ENCODE assay signal across 16 cellular contexts in the genomic region with DNA sequence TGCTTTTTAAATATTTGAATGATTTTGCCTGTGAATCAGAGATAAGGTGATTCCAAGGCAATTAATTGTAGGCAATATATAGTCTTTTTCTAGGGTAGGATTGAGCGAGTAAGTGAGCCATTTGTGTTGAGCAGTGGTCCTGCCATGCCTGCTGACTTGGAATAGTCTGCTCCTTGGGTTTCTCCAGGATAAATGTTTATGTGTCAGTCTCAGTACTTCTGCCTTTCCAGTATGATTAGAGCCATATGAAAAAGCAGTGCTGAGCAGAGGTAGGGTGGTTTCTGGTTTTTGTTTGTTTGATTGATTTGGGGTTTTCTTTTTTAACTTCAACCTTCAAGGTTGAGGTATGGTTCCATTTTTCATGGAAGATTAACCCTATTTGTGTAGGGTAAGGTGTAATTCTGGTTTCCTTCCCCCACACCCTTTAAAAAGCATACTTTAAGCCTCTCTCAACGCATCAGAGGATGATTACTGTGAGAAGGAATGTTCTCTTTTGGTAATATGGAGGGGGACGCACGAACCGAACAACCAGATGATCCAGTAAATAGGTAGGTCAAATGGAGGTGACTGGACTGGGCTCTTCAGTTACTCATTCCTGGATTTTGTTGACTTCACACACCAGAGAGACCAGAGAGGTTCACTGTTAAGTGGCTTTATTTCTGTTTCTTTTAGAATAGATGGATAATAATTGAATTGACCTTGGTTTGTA. TPM values are rescaled to one million over a fixed set of nuclear protein-coding genes. Genes with fewer than 3 reads are reported as not detected.
DNase-seq lines count a peak whose midpoint lies in the region; ATAC-seq and TF ChIP-seq lines count a peak whose summit lies in the region.
"Had no signal": no experiment of that assay in that cellular context is flagged by ENCODE, and none has a peak within 500 bp of the region (broad histone marks: within the 10 kb centered on the region; RNA-seq: fewer than 3 reads in every experiment).

No MANE protein-coding gene starts in this region.

- POLR2A ChIA-PET in IMR-90 (lab: Charles Lee; ENCODE audit: unreplicated experiment): no interaction called here
- POLR2A ChIA-PET in activated CD8-positive, alpha-beta T cell treated with anti-CD3 and anti-CD28 coated beads, Interleukin-2, amount 10 ng/mL, durations not matched to agents 7 days and 5 days (lab: Charles Lee): no interaction called here

- peaks cover 2% of the 10 kb centered on the region for H3K4me1 Mint-ChIP-seq in activated CD8-positive, alpha-beta T cell treated with anti-CD3 and anti-CD28 coated beads, Interleukin-2, amount 10 ng/mL, durations not matched to agents 7 days and 5 days (ENCODE audit: low read depth)

- intact Hi-C loops in IMR-90 (cut with micrococcal nuclease): no loop called here

- peaks cover 11% of the 10 kb centered on the region for H3K27me3 Mint-ChIP-seq in activated CD8-positive, alpha-beta T cell treated with anti-CD3 and anti-CD28 coated beads, Interleukin-2, amount 10 ng/mL, durations not matched to agents 7 days and 5 days (ENCODE audit: low read depth)

- in situ Hi-C loops in IMR-90 (cut with MboI; ENCODE audit: low sequenced_read_pairs): no loop called here
- in situ Hi-C loops in astrocyte of the cerebellum (cut with HindIII; ENCODE audit: low sequenced_read_pairs): no loop called here

- H3K36me3 Mint-ChIP-seq in activated CD8-positive, alpha-beta T cell treated with anti-CD3 and anti-CD28 coated beads, Interleukin-2, amount 10 ng/mL, durations not matched to agents 7 days and 5 days (ENCODE audit: low read depth): no peaks in the 10 kb centered on the region

- H3K27ac ChIP-seq in IMR-90 (ENCODE audit: insufficient read depth, low read length) (no peak overlapping the region), tibial nerve (peak overlapping the region in 3 of 4 donors; percentile 0 to 78 (median 67))
- H3K27ac ChIP-seq: stomach had no signal

- peak overlapping the region in 1 of 2 experiments; percentile 11; a peak in 2 of 4 replicates for H4K8ac ChIP-seq in IMR-90 (ENCODE audit: low read depth in 2 of 2, low read length in 2 of 2)

- peak overlapping the region; percentile 85 for H2BK5ac ChIP-seq in IMR-90 (ENCODE audit: low read depth, low read length, poor library complexity, severe bottlenecking)

- H3K14ac ChIP-seq in IMR-90 (replicated peaks; ENCODE audit: low read depth, low read length): no peak overlapping the region

- no peak for TF ChIP-seq RAD21 in IMR-90 (IDR thresholded peaks at IDR 0.05; ENCODE audit: low read length)

- 0 out of 2 replicates have a peak overlapping the region, but pooled peaks have one; percentile 5 for H3K23ac ChIP-seq in IMR-90 (ENCODE audit: low read depth, low read length)

- dilution Hi-C loops in IMR-90 (cut with HindIII; ENCODE audit: low sequenced_read_pairs, unreplicated experiment): no loop called here

- H2AFZ ChIP-seq in IMR-90 (replicated peaks; ENCODE audit: low read length, poor library complexity): no peak overlapping the region

- H3K27me3 ChIP-seq in IMR-90 (ENCODE audit: control insufficient read depth, insufficient read depth, low read length): no peaks in the 10 kb centered on the region
- H3K27me3 ChIP-seq in tibial nerve: no peaks in the 10 kb centered on the region
- H3K27me3 ChIP-seq: stomach had no signal

- no CpG with 5 or more reads among the region's 5 CpGs for WGBS in IMR-90 (ENCODE audit: extremely low coverage in 2 of 2, insufficient read length in 1 of 2), 2 experiments
- 88 to 92% methylated on average over 5 of the region's 5 CpGs for WGBS in tibial nerve, 2 donors

- no peak for TF ChIP-seq CTCF in IMR-90 (conservative IDR thresholded peaks at IDR 0.05; ENCODE audit: low read depth, low read length)
- TF ChIP-seq CTCF in astrocyte of the cerebellum (IDR thresholded peaks at IDR 0.05; ENCODE audit: low read depth, low read length, missing control alignments): no peak
- TF ChIP-seq CTCF in fibroblast of pulmonary artery (IDR thresholded peaks at IDR 0.05; ENCODE audit: low read length, missing control alignments): no peak
- no peak for TF ChIP-seq CTCF in tibial nerve (IDR thresholded peaks at IDR 0.05)

- DNase-seq in IMR-90: peak; percentile 68
- DNase-seq in astrocyte of the cerebellum (ENCODE audit: low read depth): peak; percentile 73
- DNase-seq in fibroblast of pulmonary artery (ENCODE audit: low read depth): peak; percentile 68
- no peak for DNase-seq in tibial nerve (ENCODE audit: low spot score in 2 of 2)
- DNase-seq in medulla oblongata (ENCODE audit: extremely low spot score): no peak
- no peak for DNase-seq in activated CD8-positive, alpha-beta T cell treated with anti-CD3 and anti-CD28 coated beads, Interleukin-2, amount 10 ng/mL, durations not matched to agents 7 days and 5 days
- DNase-seq: activated CD8-positive, alpha-beta memory T cell treated with anti-CD3 and anti-CD28 coated beads, Interleukin-2, amount 50 U/mL, for 4 hours; activated naive CD4-positive, alpha-beta T cell treated with Interleukin-2 at 50 U/mL for 16 hours; DMS79 treated with DMSO at 0.1 percent for 48 hours; effector memory CD8-positive, alpha-beta T cell; kidney; NCI-H1694; NCI-H524; stomach; T-helper 1 cell had no signal

- H4K91ac ChIP-seq in IMR-90 (ENCODE audit: insufficient read depth, low read depth, low read length): no peak overlapping the region

- no TSS peak for BruUV-seq in IMR-90 (replicated peaks; lab: Mats Ljungman, UMichigan)

- H3K56ac ChIP-seq in IMR-90 (ENCODE audit: extremely low read depth, insufficient read depth, low read length): no peak overlapping the region

- ATAC-seq in IMR-90 (ENCODE audit: low read depth): peak; percentile 50; the same call in 1 of the 2 replicates
- ATAC-seq in HG02852 (IDR thresholded peaks at IDR 0.05; ENCODE audit: unreplicated experiment): no peak
- ATAC-seq in activated CD8-positive, alpha-beta T cell treated with anti-CD3 and anti-CD28 coated beads, Interleukin-2, amount 10 ng/mL, durations not matched to agents 7 days and 5 days: no peak
- ATAC-seq: effector memory CD8-positive, alpha-beta T cell had no signal

- H3K18ac ChIP-seq in IMR-90 (ENCODE audit: low read depth, low read length): no peak overlapping the region

- H3K4me1 ChIP-seq in IMR-90 (ENCODE audit: control insufficient read depth, insufficient read depth, low read length) (peaks cover 19% of the 10 kb centered on the region), tibial nerve (peaks cover 0 to 58% (median 20%) of the 10 kb centered on the region in 4 donors)

- no peak overlapping the region for H2BK120ac ChIP-seq in IMR-90 (ENCODE audit: low read depth, low read length)

- H3K4me3 Mint-ChIP-seq in activated CD8-positive, alpha-beta T cell treated with anti-CD3 and anti-CD28 coated beads, Interleukin-2, amount 10 ng/mL, durations not matched to agents 7 days and 5 days: no peak overlapping the region
- H3K4me3 Mint-ChIP-seq: effector memory CD8-positive, alpha-beta T cell had no signal

- no peaks in the 10 kb centered on the region for H3K9me3 Mint-ChIP-seq in activated CD8-positive, alpha-beta T cell treated with anti-CD3 and anti-CD28 coated beads, Interleukin-2, amount 10 ng/mL, durations not matched to agents 7 days and 5 days (ENCODE audit: insufficient read depth)
- H3K9me3 Mint-ChIP-seq: effector memory CD8-positive, alpha-beta T cell had no signal

- H3K4ac ChIP-seq in IMR-90 (ENCODE audit: low read depth, low read length): no peak overlapping the region

- no peak overlapping the region for H2BK15ac ChIP-seq in IMR-90 (ENCODE audit: low read depth, low read length)

- TF ChIP-seq POLR2A in IMR-90 (IDR thresholded peaks at IDR 0.05; ENCODE audit: low read depth, low read length) (no peak), tibial nerve (IDR thresholded peaks at IDR 0.05) (no peak)

- H3K27ac Mint-ChIP-seq in activated CD8-positive, alpha-beta T cell treated with anti-CD3 and anti-CD28 coated beads, Interleukin-2, amount 10 ng/mL, durations not matched to agents 7 days and 5 days: no peak overlapping the region
- H3K27ac Mint-ChIP-seq: effector memory CD8-positive, alpha-beta T cell had no signal

- peaks cover 26% of the 10 kb centered on the region for H3K9me1 ChIP-seq in IMR-90 (ENCODE audit: insufficient read depth, low read length)

- peaks cover 0 to 60% of the 10 kb centered on the region in 2 experiments; a peak in 2 of 4 replicates for H3K79me1 ChIP-seq in IMR-90 (ENCODE audit: low read depth in 1 of 2, low read length in 2 of 2)

- CTCF ChIA-PET in IMR-90 (lab: Yijun Ruan, JAX): no interaction called here
- CTCF ChIA-PET in activated CD8-positive, alpha-beta T cell treated with anti-CD3 and anti-CD28 coated beads, Interleukin-2, amount 10 ng/mL, durations not matched to agents 7 days and 5 days (lab: Charles Lee): interaction anchor here (1.8 kb wide), 1 partner anchor 22 kb away, joined by 4 read pairs; no protein-coding TSS in a partner anchor

- H2AK9ac ChIP-seq in IMR-90 (replicated peaks; ENCODE audit: low read depth, low read length, poor library complexity): no peak overlapping the region

- no peak overlapping the region for H2AK5ac ChIP-seq in IMR-90 (ENCODE audit: low read depth, low read length)

- peaks cover 91% of the 10 kb centered on the region for H4K20me1 ChIP-seq in IMR-90 (ENCODE audit: insufficient read depth, low read length)

- H2BK20ac ChIP-seq in IMR-90 (ENCODE audit: low read depth, low read length): no peak overlapping the region

- no peak for TF ChIP-seq EP300 in tibial nerve (IDR thresholded peaks at IDR 0.05)

- no peaks in the 10 kb centered on the region for H3K9me3 ChIP-seq in IMR-90 (ENCODE audit: control insufficient read depth, insufficient read depth, low read length)
- no peaks in the 10 kb centered on the region for H3K9me3 ChIP-seq in tibial nerve
- H3K9me3 ChIP-seq: stomach had no signal

- H3K4me2 ChIP-seq in IMR-90 (ENCODE audit: low read depth, low read length): peak overlapping the region; percentile 54; the same call in 1 of the 2 replicates

- peaks cover 4% of the 10 kb centered on the region for H3K36me3 ChIP-seq in IMR-90 (ENCODE audit: control insufficient read depth, insufficient read depth, low read length)
- H3K36me3 ChIP-seq in tibial nerve: no peaks in the 10 kb centered on the region
- H3K36me3 ChIP-seq: stomach had no signal

- no peak overlapping the region for H4K5ac ChIP-seq in IMR-90 (ENCODE audit: low read depth, low read length)

- H3K9ac ChIP-seq in IMR-90 (ENCODE audit: low read depth, low read length): no peak overlapping the region

- H3K4me3 ChIP-seq in IMR-90 (ENCODE audit: insufficient read depth, low read depth, low read length) (no peak overlapping the region), astrocyte of the cerebellum (ENCODE audit: low read depth, low read length) (no peak overlapping the region), fibroblast of pulmonary artery (replicated peaks; ENCODE audit: low read depth, low read length) (no peak overlapping the region), tibial nerve (no peak overlapping the region)
- H3K4me3 ChIP-seq: stomach had no signal

RNA-seq across cellular contexts. Expression of a gene that starts 22.7 kb away (rescaled TPM):
- total RNA-seq in IMR-90 (2012; rRNA removed) (620 and 682 TPM in 2 replicates), tibial nerve (10 to 100 TPM; 31.6 to 52.4 (median 44.9) TPM)
- polyA plus RNA-seq in IMR-90 (2012; rRNA removed): 243 and 244 TPM in 2 replicates
- 129 and 270 TPM in 2 replicates for polyA plus RNA-seq in IMR-90 (2012; cell fraction: cytosol; rRNA removed)
- polyA plus RNA-seq in IMR-90 (2012; cell fraction: nucleus; rRNA removed; ENCODE audit: low replicate concordance): 287 and 382 TPM in 2 replicates
- 1 to 10 TPM; 3.2 to 3.5 TPM for total RNA-seq in activated CD8-positive, alpha-beta T cell treated with anti-CD3 and anti-CD28 coated beads, Interleukin-2, amount 10 ng/mL, durations not matched to agents 7 days and 5 days

Comparison
In these comparisons a context has a peak if more than half of its experiments do, and no peak if none do; other contexts are left out.
1. DNase-seq: peak in IMR-90 (single experiment), astrocyte of the cerebellum (single experiment) and fibroblast of pulmonary artery (single experiment); none in tibial nerve (0 of 2), medulla oblongata (single experiment) and activated CD8-positive, alpha-beta T cell treated with anti-CD3 and anti-CD28 coated beads, Interleukin-2, amount 10 ng/mL, durations not matched to agents 7 days and 5 days (single experiment).
2. RNA of a gene that starts 22.7 kb away (total RNA-seq): 620 to 682 TPM in IMR-90; 31.6 to 52.4 TPM in tibial nerve and 3.2 to 3.5 TPM in activated CD8-positive, alpha-beta T cell treated with anti-CD3 and anti-CD28 coated beads, Interleukin-2, amount 10 ng/mL, durations not matched to agents 7 days and 5 days; every median in the first group is over 10 times any median in the second.